20 cellular contexts compared by ENCODE assay signal in genomic region chr10:87705339-87705738, GRCh38. TPM values are rescaled to one million over a fixed set of nuclear protein-coding genes. Genes with fewer than 3 reads are reported as not detected.
DNase-seq lines count a peak whose midpoint lies in the region; ATAC-seq and TF ChIP-seq lines count a peak whose summit lies in the region.
"Had no signal": no experiment of that assay in that cellular context is flagged by ENCODE, and none has a peak within 500 bp of the region (broad histone marks: within the 10 kb centered on the region; RNA-seq: fewer than 3 reads in every experiment).

No MANE protein-coding gene starts in this region.

- no peaks in the 10 kb centered on the region for H3K4me1 Mint-ChIP-seq in endodermal cell
- H3K4me1 Mint-ChIP-seq: CD14-positive monocyte; stimulated activated naive B cell treated with anti-CD40 and anti-IgM and Interleukin-4, amounts not matched to agents 10 μg/mL and 1 μg/mL and 100 μg/mL, for 72 hours; T-cell had no signal

- CTCF ChIA-PET in HEK293 (lab: Yijun Ruan, JAX) = no interaction called here

- H3K9ac ChIP-seq in endodermal cell (ENCODE audit: extremely low read depth, low read length, poor library complexity, severe bottlenecking) = no peak overlapping the region

- H3K4me3 ChIP-seq in HEK293 (ENCODE audit: low read depth, low read length) (no peak overlapping the region), fibroblast of the aortic adventitia (ENCODE audit: low read depth, low read length) (no peak overlapping the region), endodermal cell (ENCODE audit: low read length) (no peak overlapping the region)
- H3K4me3 ChIP-seq: heart left ventricle, pancreas, smooth muscle cell, upper lobe of left lung had no signal

- no peaks in the 10 kb centered on the region for H3K27me3 Mint-ChIP-seq in endodermal cell (ENCODE audit: insufficient read depth)

- H3K27ac Mint-ChIP-seq in endodermal cell = no peak overlapping the region
- H3K27ac Mint-ChIP-seq: CD14-positive monocyte; effector memory CD8-positive, alpha-beta T cell; stimulated activated naive B cell treated with anti-CD40 and anti-IgM and Interleukin-4, amounts not matched to agents 10 μg/mL and 1 μg/mL and 100 μg/mL, for 72 hours; T-cell had no signal

- no peak overlapping the region for H3K27ac ChIP-seq in HEK293 (ENCODE audit: extremely low read depth, low read depth, low read length)
- no peak overlapping the region for H3K27ac ChIP-seq in endodermal cell (ENCODE audit: low read depth, low read length)
- H3K27ac ChIP-seq: heart left ventricle, pancreas, upper lobe of left lung had no signal

- H3K27me3 ChIP-seq in endodermal cell (ENCODE audit: control insufficient read depth, insufficient read depth, low read length, poor library complexity, severe bottlenecking) = no peaks in the 10 kb centered on the region
- H3K27me3 ChIP-seq: heart left ventricle, pancreas, upper lobe of left lung had no signal

- POLR2A ChIA-PET in HEK293 (lab: Yijun Ruan, JAX) = no interaction called here

- H3K4me1 ChIP-seq in HEK293 (ENCODE audit: control insufficient read depth, insufficient read depth, low read length) (peaks cover 13% of the 10 kb centered on the region), endodermal cell (ENCODE audit: control insufficient read depth, insufficient read depth, low read length) (no peaks in the 10 kb centered on the region)
- H3K4me1 ChIP-seq: heart left ventricle had no signal

- H3K4me3 Mint-ChIP-seq in endodermal cell = no peak overlapping the region
- H3K4me3 Mint-ChIP-seq: CD14-positive monocyte; effector memory CD8-positive, alpha-beta T cell; stimulated activated naive B cell treated with anti-CD40 and anti-IgM and Interleukin-4, amounts not matched to agents 10 μg/mL and 1 μg/mL and 100 μg/mL, for 72 hours; T-cell had no signal

- DNase-seq in AG09319 (ENCODE audit: extremely low read depth, low read depth) (peak; percentile 18), amniotic epithelial cell (ENCODE audit: low read depth) (peak; percentile 58), fibroblast of the aortic adventitia (ENCODE audit: low read depth) (peak; percentile 51), glomerular visceral epithelial cell (ENCODE audit: extremely low spot score) (no peak), HUDEP-2 (lab: John Stamatoyannopoulos, UW; ENCODE audit: unreplicated experiment in 76 of 76) (no peak), endodermal cell (no peak)
- DNase-seq: activated CD4-positive, CD25-positive, alpha-beta regulatory T cell; effector memory CD8-positive, alpha-beta T cell; heart left ventricle; left cardiac atrium; NCI-H1694; NCI-H510A; pancreas; stimulated activated naive B cell treated with anti-CD40 and anti-IgM and Interleukin-4, amounts not matched to agents 10 μg/mL and 1 μg/mL and 100 μg/mL, for 72 hours; T-cell; upper lobe of left lung had no signal

- no peak for ATAC-seq in GM18909 (IDR thresholded peaks at IDR 0.05; ENCODE audit: poor library complexity, unreplicated experiment)
- ATAC-seq: effector memory CD8-positive, alpha-beta T cell; heart left ventricle; left cardiac atrium; pancreas; stimulated activated naive B cell treated with anti-CD40 and anti-IgM and Interleukin-4, amounts not matched to agents 10 μg/mL and 1 μg/mL and 100 μg/mL, for 72 hours; T-cell had no signal

- H3K36me3 ChIP-seq in HEK293 (ENCODE audit: control insufficient read depth in 2 of 2, insufficient read depth in 1 of 2, low read length in 2 of 2) (peaks cover 0 to 5% of the 10 kb centered on the region in 2 experiments; a peak in 1 of 3 replicates), endodermal cell (ENCODE audit: control insufficient read depth, insufficient read depth, low read length) (peaks cover 11% of the 10 kb centered on the region)

- TF ChIP-seq CTCF in AG09319 (IDR thresholded peaks at IDR 0.05; ENCODE audit: low read depth, low read length) (no peak), HEK293 (tag by site-specific recombination; IDR thresholded peaks at IDR 0.05) (no peak), fibroblast of the aortic adventitia (IDR thresholded peaks at IDR 0.05; ENCODE audit: insufficient read depth, low read length) (no peak), endodermal cell (conservative IDR thresholded peaks at IDR 0.05) (no peak)

- no peaks in the 10 kb centered on the region for H3K9me3 Mint-ChIP-seq in endodermal cell
- H3K9me3 Mint-ChIP-seq: effector memory CD8-positive, alpha-beta T cell; stimulated activated naive B cell treated with anti-CD40 and anti-IgM and Interleukin-4, amounts not matched to agents 10 μg/mL and 1 μg/mL and 100 μg/mL, for 72 hours; T-cell had no signal

- no peaks in the 10 kb centered on the region for H3K9me3 ChIP-seq in HEK293 (ENCODE audit: control insufficient read depth, insufficient read depth, low read depth, low read length)
- no peaks in the 10 kb centered on the region for H3K9me3 ChIP-seq in endodermal cell (ENCODE audit: control insufficient read depth, low read length)
- H3K9me3 ChIP-seq: heart left ventricle, pancreas, upper lobe of left lung had no signal

- H3K36me3 Mint-ChIP-seq in endodermal cell (ENCODE audit: low read depth) = peaks cover 3% of the 10 kb centered on the region
- H3K36me3 Mint-ChIP-seq: CD14-positive monocyte; stimulated activated naive B cell treated with anti-CD40 and anti-IgM and Interleukin-4, amounts not matched to agents 10 μg/mL and 1 μg/mL and 100 μg/mL, for 72 hours; T-cell had no signal

TF ChIP-seq in HEK293, 187 proteins besides CTCF, POLR2A, EP300 and RAD21:
- TF ChIP-seq KLF10 (tag by site-specific recombination; IDR thresholded peaks at IDR 0.05) (0 out of 2 replicates have a peak, but pooled peaks have one; percentile 18), ZNF785 (tag by site-specific recombination; IDR thresholded peaks at IDR 0.05) (no peak), ZNF335 (tag by site-specific recombination; conservative IDR thresholded peaks at IDR 0.05) (no peak)

RNA-seq across cellular contexts. Expression of gene PAPSS2, which starts 45.7 kb away (rescaled TPM):
- total RNA-seq in fibroblast of the aortic adventitia (ENCODE audit: low replicate concordance) = 26.2 and 96.9 TPM in 2 replicates
- total RNA-seq in endodermal cell = 10 to 100 TPM; 15.7 to 20.2 TPM
- polyA plus RNA-seq in endodermal cell (2013, experiment 1 of 2) = 4.0 TPM
- 3.6 TPM for polyA plus RNA-seq in endodermal cell (2013, experiment 2 of 2)

Comparison
In these comparisons a context has a peak if more than half of its experiments do, and no peak if none do; other contexts are left out.
1. DNase-seq: peak in AG09319 (single experiment), amniotic epithelial cell (single experiment) and fibroblast of the aortic adventitia (single experiment); none in glomerular visceral epithelial cell (single experiment), HUDEP-2 (0 of 76) and endodermal cell (single experiment).